20 cellular contexts compared by ENCODE assay signal in genomic region chr13:41056996-41057711, GRCh38. TPM values are rescaled to one million over a fixed set of nuclear protein-coding genes. Genes with fewer than 3 reads are reported as not detected.
DNase-seq lines count a peak whose midpoint lies in the region; ATAC-seq and TF ChIP-seq lines count a peak whose summit lies in the region.
"Had no signal": no experiment of that assay in that cellular context is flagged by ENCODE, and none has a peak within 500 bp of the region (broad histone marks: within the 10 kb centered on the region; RNA-seq: fewer than 3 reads in every experiment).

No MANE protein-coding gene starts in this region.

- no peak overlapping the region for H3K18ac ChIP-seq in mesenchymal stem cell (ENCODE audit: low read depth in 1 of 2, low read length in 2 of 2)

- H3K4me2 ChIP-seq in PC-9, result 0 out of 2 replicates have a peak overlapping the region, but pooled peaks have one; percentile 93
- no peak overlapping the region for H3K4me2 ChIP-seq in mesenchymal stem cell (ENCODE audit: low read length, poor library complexity, severe bottlenecking)
- no peak overlapping the region for H3K4me2 ChIP-seq in PC-3 (ENCODE audit: low read length)
- H3K4me2 ChIP-seq in GM23248 (ENCODE audit: unreplicated experiment), result no peak overlapping the region
- H3K4me2 ChIP-seq: GM23338 had no signal

- H3K79me2 ChIP-seq in PC-9 (ENCODE audit: low read depth) (peaks cover 83% of the 10 kb centered on the region), PC-3 (ENCODE audit: low read length) (peaks cover 66% of the 10 kb centered on the region), GM23248 (ENCODE audit: insufficient read depth) (peaks cover 76% of the 10 kb centered on the region)

- H3K36me3 ChIP-seq in heart left ventricle (peaks cover 0 to 6% (median 0%) of the 10 kb centered on the region in 9 donors), PC-9 (ENCODE audit: low read depth) (no peaks in the 10 kb centered on the region; the same call in 1 of the 2 replicates), mesenchymal stem cell (ENCODE audit: control insufficient read depth in 1 of 2, insufficient read depth in 2 of 2, low read depth in 1 of 2, low read length in 2 of 2) (peaks cover 0 to 5% of the 10 kb centered on the region in 2 experiments), thoracic aorta (no peaks in the 10 kb centered on the region), PC-3 (ENCODE audit: low read depth, low read length) (no peaks in the 10 kb centered on the region), GM23248 (ENCODE audit: low read depth) (0 out of 2 replicates have a peak, but pooled peaks cover 2% of the 10 kb centered on the region)
- H3K36me3 ChIP-seq: adrenal gland, ovary had no signal

- H3K9me3 ChIP-seq in heart left ventricle, result no peaks in the 10 kb centered on the region
- no peaks in the 10 kb centered on the region for H3K9me3 ChIP-seq in PC-9 (ENCODE audit: insufficient read depth, low read depth)
- no peaks in the 10 kb centered on the region for H3K9me3 ChIP-seq in mesenchymal stem cell (ENCODE audit: control insufficient read depth, low read length)
- H3K9me3 ChIP-seq in thoracic aorta, result no peaks in the 10 kb centered on the region
- no peaks in the 10 kb centered on the region for H3K9me3 ChIP-seq in PC-3 (ENCODE audit: low read length)
- H3K9me3 ChIP-seq in GM23248 (ENCODE audit: low read depth), result no peaks in the 10 kb centered on the region
- H3K9me3 ChIP-seq: A549, adrenal gland, ovary had no signal

- H2BK12ac ChIP-seq in mesenchymal stem cell (ENCODE audit: low read length in 2 of 2), result no peak overlapping the region

- intact Hi-C loops in heart left ventricle (cut with DNase I), result loop anchor here in 6 of 10 donors (5.0 to 10.0 kb wide), 4 partner anchors 40 to 132 kb away; partner anchors contain the start of gene ELF1 (in 1 of the 6)
- intact Hi-C loops in left cardiac atrium (cut with DNase I), result loop anchor here in 1 of 2 donors (5.0 kb wide), 2 partner anchors 75 to 270 kb away; partner anchors contain the start of gene SLC25A15
- intact Hi-C loops in PC-9 (cut with micrococcal nuclease; ENCODE audit: unreplicated experiment), result no loop called here
- intact Hi-C loops in PC-3 (cut with micrococcal nuclease), result no loop called here

- H4K20me1 ChIP-seq in PC-9 (ENCODE audit: insufficient read depth) (no peaks in the 10 kb centered on the region), PC-3 (ENCODE audit: low read length) (no peaks in the 10 kb centered on the region), GM23248 (ENCODE audit: insufficient read depth) (peaks cover 5% of the 10 kb centered on the region; the same call in 1 of the 2 replicates)

- TF ChIP-seq CTCF in heart left ventricle (IDR thresholded peaks at IDR 0.05) (no peak), PC-9 (conservative IDR thresholded peaks at IDR 0.05) (no peak), thoracic aorta (IDR thresholded peaks at IDR 0.05) (no peak), PC-3 (conservative IDR thresholded peaks at IDR 0.05; ENCODE audit: low read depth, low read length) (no peak), foreskin keratinocyte (conservative IDR thresholded peaks at IDR 0.05) (no peak)

- no peak overlapping the region for H2AK5ac ChIP-seq in mesenchymal stem cell (ENCODE audit: low read length, severe bottlenecking)

- 73 to 81% (median 77%) methylated on average over 9 of the region's 9 CpGs for WGBS in heart left ventricle, 4 donors
- WGBS in mesenchymal stem cell, result 99% methylated on average over 4 of the region's 9 CpGs
- 82% methylated on average over 9 of the region's 9 CpGs for WGBS in GM23248 (ENCODE audit: low coverage in 1 of 2, low lambda C conversion rate in 2 of 2, missing lambda C conversion rate in 2 of 2), 2 experiments

- H3K27me3 ChIP-seq in heart left ventricle, result no peaks in the 10 kb centered on the region
- no peaks in the 10 kb centered on the region for H3K27me3 ChIP-seq in PC-9 (ENCODE audit: insufficient read depth, low read depth)
- no peaks in the 10 kb centered on the region for H3K27me3 ChIP-seq in mesenchymal stem cell (ENCODE audit: control insufficient read depth in 1 of 2, insufficient read depth in 1 of 2, low read length in 2 of 2)
- H3K27me3 ChIP-seq in thoracic aorta (replicated peaks; ENCODE audit: insufficient read depth), result no peaks in the 10 kb centered on the region
- no peaks in the 10 kb centered on the region for H3K27me3 ChIP-seq in PC-3 (ENCODE audit: low read length)
- H3K27me3 ChIP-seq in GM23248 (replicated peaks; ENCODE audit: insufficient read depth), result no peaks in the 10 kb centered on the region
- no peaks in the 10 kb centered on the region for H3K27me3 ChIP-seq in foreskin keratinocyte
- H3K27me3 ChIP-seq: adrenal gland, ovary had no signal

- no peaks in the 10 kb centered on the region for H3K9me2 ChIP-seq in PC-9 (ENCODE audit: insufficient read depth)
- no peaks in the 10 kb centered on the region for H3K9me2 ChIP-seq in PC-3 (replicated peaks; ENCODE audit: low read length)
- H3K9me2 ChIP-seq in GM23248 (ENCODE audit: insufficient read depth), result no peaks in the 10 kb centered on the region

- no peak for TF ChIP-seq POLR2A in heart left ventricle (IDR thresholded peaks at IDR 0.05)

- no peak overlapping the region for H3K4ac ChIP-seq in mesenchymal stem cell (ENCODE audit: low read depth in 1 of 2, low read length in 2 of 2)

- ATAC-seq in heart left ventricle (no peak), left cardiac atrium (no peak), thoracic aorta (ENCODE audit: insufficient number of reproducible peaks, low FRiP score, low read depth) (no peak), PC-3 (no peak), foreskin keratinocyte (no peak)
- ATAC-seq: A549; GM23338; naive thymus-derived CD4-positive, alpha-beta T cell; stimulated activated naive CD8-positive, alpha-beta T cell treated with anti-CD3 and anti-CD28 coated beads, Interleukin-15, amount 100 ng/mL, for 72 hours had no signal

- no peak overlapping the region for H4K91ac ChIP-seq in mesenchymal stem cell (ENCODE audit: low read length)

- POLR2A ChIA-PET in PC-9 (lab: Charles Lee; ENCODE audit: unreplicated experiment), result no interaction called here
- POLR2A ChIA-PET in PC-3 (lab: Charles Lee; ENCODE audit: unreplicated experiment), result no interaction called here

- in situ Hi-C loops in GM23248 (cut with MboI), result no loop called here

- peaks cover 0 to 74% (median 63%) of the 10 kb centered on the region in 12 donors for H3K4me1 ChIP-seq in heart left ventricle
- H3K4me1 ChIP-seq in PC-9 (replicated peaks; ENCODE audit: insufficient read depth), result peaks cover 23% of the 10 kb centered on the region
- peaks cover 12% of the 10 kb centered on the region for H3K4me1 ChIP-seq in mesenchymal stem cell (ENCODE audit: control insufficient read depth, insufficient read depth, low read depth, low read length)
- peaks cover 49 to 67% of the 10 kb centered on the region in 2 donors for H3K4me1 ChIP-seq in thoracic aorta (ENCODE audit: control insufficient read depth in 1 of 2, low read depth in 2 of 2)
- peaks cover 27% of the 10 kb centered on the region for H3K4me1 ChIP-seq in PC-3 (ENCODE audit: insufficient read depth, low read length)
- H3K4me1 ChIP-seq in GM23248 (ENCODE audit: insufficient read depth), result peaks cover 46% of the 10 kb centered on the region
- no peaks in the 10 kb centered on the region for H3K4me1 ChIP-seq in foreskin keratinocyte

- H3K79me1 ChIP-seq in mesenchymal stem cell (replicated peaks; ENCODE audit: low read length, poor library complexity, severe bottlenecking), result peaks cover 4% of the 10 kb centered on the region

- peak overlapping the region; percentile 42 for H4K8ac ChIP-seq in mesenchymal stem cell (ENCODE audit: low read length)

- BruUV-seq in PC-9 (replicated peaks; lab: Mats Ljungman, UMichigan), result no TSS peak
- BruUV-seq in PC-3 (replicated peaks; lab: Mats Ljungman, UMichigan), result no TSS peak

- DNase-seq in heart left ventricle (no peak), left cardiac atrium (no peak), PC-9 (no peak), mesenchymal stem cell (no peak), thoracic aorta (ENCODE audit: low spot score) (no peak), PC-3 (no peak), GM23248 (no peak), foreskin keratinocyte (no peak)
- DNase-seq: activated CD8-positive, alpha-beta memory T cell treated with anti-CD3 and anti-CD28 coated beads, Interleukin-2, amount 50 U/mL, for 4 hours; activated effector memory CD4-positive, alpha-beta T cell treated with anti-CD3 and anti-CD28 coated beads, Interleukin-2, amount 50 U/mL, for 16 hours; adrenal gland; kidney; naive thymus-derived CD4-positive, alpha-beta T cell; NCI-H2171 treated with DMSO at 0.1 percent for 48 hours; ovary; SIG-M5; stimulated activated CD4-positive, alpha-beta T cell treated with anti-CD3 and anti-CD28 coated beads, Interleukin-2, amount 100 ng/mL, for 24 hours; stimulated activated naive CD8-positive, alpha-beta T cell treated with anti-CD3 and anti-CD28 coated beads, Interleukin-15, amount 100 ng/mL, for 72 hours had no signal

- H3K4me3 ChIP-seq in heart left ventricle (peak overlapping the region in 1 of 12 donors; percentile 78), PC-9 (no peak overlapping the region), mesenchymal stem cell (ENCODE audit: insufficient read depth in 1 of 2, low read depth in 1 of 2, low read length in 2 of 2) (no peak overlapping the region), thoracic aorta (peak overlapping the region; percentile 6), PC-3 (ENCODE audit: low read length) (no peak overlapping the region), GM23248 (no peak overlapping the region)
- H3K4me3 ChIP-seq: A549, GM23338, ovary had no signal

- H2BK120ac ChIP-seq in mesenchymal stem cell (ENCODE audit: low read depth, low read length), result no peak overlapping the region

- CTCF ChIA-PET in PC-9 (lab: Charles Lee) (no interaction called here), PC-3 (lab: Charles Lee) (interaction anchor here (0.6 kb wide), 2 partner anchors 17 to 71 kb away, joined by 3 to 5 read pairs; no protein-coding TSS in a partner anchor)

- no peak overlapping the region for H3K9ac ChIP-seq in mesenchymal stem cell (ENCODE audit: low read length)
- no peak overlapping the region for H3K9ac ChIP-seq in PC-3 (ENCODE audit: low read length)
- no peak overlapping the region for H3K9ac ChIP-seq in GM23248

- H3F3A ChIP-seq in PC-9 (ENCODE audit: insufficient read depth, low read depth) (peaks cover 21% of the 10 kb centered on the region; the same call in 1 of the 2 replicates), PC-3 (ENCODE audit: low read length, unreplicated experiment) (no peaks in the 10 kb centered on the region), GM23248 (ENCODE audit: insufficient read depth) (peaks cover 44% of the 10 kb centered on the region)

- peak overlapping the region in 9 of 12 donors; percentile 92 to 99 (median 98) for H3K27ac ChIP-seq in heart left ventricle
- no peak overlapping the region for H3K27ac ChIP-seq in PC-9
- no peak overlapping the region for H3K27ac ChIP-seq in mesenchymal stem cell (ENCODE audit: low read length, poor library complexity, severe bottlenecking)
- H3K27ac ChIP-seq in thoracic aorta, result no peak overlapping the region
- H3K27ac ChIP-seq in PC-3 (ENCODE audit: low read length), result no peak overlapping the region
- no peak overlapping the region for H3K27ac ChIP-seq in GM23248
- H3K27ac ChIP-seq in foreskin keratinocyte, result no peak overlapping the region
- H3K27ac ChIP-seq: A549 had no signal

- no peak overlapping the region for H2AFZ ChIP-seq in PC-9
- no peak overlapping the region for H2AFZ ChIP-seq in mesenchymal stem cell (ENCODE audit: low read depth, low read length)
- no peak overlapping the region for H2AFZ ChIP-seq in PC-3 (ENCODE audit: low read length)
- no peak overlapping the region for H2AFZ ChIP-seq in GM23248
- H2AFZ ChIP-seq: GM23338 had no signal

- H2BK5ac ChIP-seq in mesenchymal stem cell (ENCODE audit: low read depth, low read length, poor library complexity, severe bottlenecking), result no peak overlapping the region

- peak overlapping the region in 1 of 2 experiments; percentile 24 for H3K23ac ChIP-seq in mesenchymal stem cell (ENCODE audit: low read length in 2 of 2)

- H2BK15ac ChIP-seq in mesenchymal stem cell (ENCODE audit: low read depth, poor library complexity, severe bottlenecking), result no peak overlapping the region

- H3K14ac ChIP-seq in mesenchymal stem cell (ENCODE audit: low read length in 2 of 2), result no peak overlapping the region

RNA-seq across cellular contexts. Expression of gene WBP4, which starts 4.2 kb away (rescaled TPM):
- total RNA-seq in heart left ventricle (10 to 100 TPM; 12.4 to 24.6 (median 20.6) TPM), left cardiac atrium (10 to 100 TPM; 14.3 to 15.8 TPM), PC-9 (2021) (4.2 and 6.3 TPM in 2 replicates), thoracic aorta (10 to 100 TPM; 11.1 to 16.5 TPM), PC-3 (2014; rRNA removed) (6.4 and 7.3 TPM in 2 replicates), foreskin keratinocyte (14.9 and 15.6 TPM in 2 replicates)
- polyA plus RNA-seq in heart left ventricle (10 to 100 TPM; 19.5 to 29.9 TPM), GM23248 (2016; fragmentation: Nextera tagmentation; extraction: Ambion mirVana) (13.4 and 14.0 TPM in 2 replicates), foreskin keratinocyte (12.6 and 14.8 TPM in 2 replicates)
- polyA plus RNA-seq in mesenchymal stem cell (2013, experiment 1 of 2), result 17.5 TPM
- 17.7 TPM for polyA plus RNA-seq in mesenchymal stem cell (2013, experiment 2 of 2)
- 7.5 and 11.8 TPM in 2 replicates for total RNA-seq in GM23248 (2014; rRNA removed; shearing (Covaris generic))

RNA-seq across cellular contexts. Expression of gene ELF1, which starts 38.0 kb away (rescaled TPM):
- total RNA-seq in heart left ventricle, result 10 to 100 TPM; 28.6 to 75.4 (median 35.3) TPM
- 10 to 100 TPM in 1 of 2 donors, 1 to 10 TPM in 1; 7.7 to 19.4 TPM for polyA plus RNA-seq in heart left ventricle
- total RNA-seq in left cardiac atrium, result 10 to 100 TPM; 40.1 to 50.7 TPM
- 31.2 and 36.0 TPM in 2 replicates for total RNA-seq in PC-9 (2021)
- polyA plus RNA-seq in mesenchymal stem cell (2013, experiment 1 of 2), result 50.1 TPM
- polyA plus RNA-seq in mesenchymal stem cell (2013, experiment 2 of 2), result 49.3 TPM
- total RNA-seq in thoracic aorta, result 10 to 100 TPM; 54.7 to 99.9 TPM
- total RNA-seq in PC-3 (2014; rRNA removed), result 15.3 and 17.7 TPM in 2 replicates
- 36.1 and 43.8 TPM in 2 replicates for total RNA-seq in GM23248 (2014; rRNA removed; shearing (Covaris generic))
- polyA plus RNA-seq in GM23248 (2016; fragmentation: Nextera tagmentation; extraction: Ambion mirVana), result 39.9 and 42.7 TPM in 2 replicates
- 42.0 and 46.9 TPM in 2 replicates for total RNA-seq in foreskin keratinocyte
- polyA plus RNA-seq in foreskin keratinocyte, result 10.2 and 10.6 TPM in 2 replicates

Comparison
In these comparisons a context has a peak if more than half of its experiments do, and no peak if none do; other contexts are left out.
1. H3K27ac ChIP-seq: peak in heart left ventricle (9 of 12); none in PC-9 (single experiment), mesenchymal stem cell (single experiment), thoracic aorta (0 of 2), PC-3 (single experiment), GM23248 (single experiment) and foreskin keratinocyte (single experiment).
2. intact Hi-C loops: an anchor here in heart left ventricle (5.0 to 10.0 kb wide); none called in PC-9 and PC-3.